In genomic region chr1:113929750-113930498, GRCh38 we compare ENCODE assay signal across 8 cellular contexts. TPM values are rescaled to one million over a fixed set of nuclear protein-coding genes. Genes with fewer than 3 reads are reported as not detected.
DNase-seq lines count a peak whose midpoint lies in the region; ATAC-seq and TF ChIP-seq lines count a peak whose summit lies in the region.

No MANE protein-coding gene starts in this region.

- H2BK120ac ChIP-seq in mesendoderm (ENCODE audit: low read depth, low read length), result no peak overlapping the region

- peak; percentile 60 for DNase-seq in GM12865 (ENCODE audit: low read depth)
- no peak for DNase-seq in LNCaP clone FGC (ENCODE audit: low read depth)
- DNase-seq in activated CD8-positive, alpha-beta T cell treated with anti-CD3 and anti-CD28 coated beads for 36 hours, result peak; percentile 78
- DNase-seq in effector CD4-positive, alpha-beta T cell, result peak; percentile 75
- peak; percentile 66 for DNase-seq in mesendoderm
- peak; percentile 36 for DNase-seq in stimulated activated CD8-positive, alpha-beta memory T cell treated with anti-CD3 and anti-CD28 coated beads, Interleukin-2, amount 100 ng/mL, for 48 hours (ENCODE audit: low read depth in 2 of 2)
- no peak for DNase-seq in HT-29 (ENCODE audit: low spot score)

- peaks cover 7% of the 10 kb centered on the region for H3K79me1 ChIP-seq in mesendoderm (ENCODE audit: low read length)

- H3K4me3 ChIP-seq in GM12865 (ENCODE audit: low read depth, low read length) (peak overlapping the region; percentile 79), LNCaP clone FGC (ENCODE audit: low read depth, low read length) (peak overlapping the region; percentile 92), mesendoderm (ENCODE audit: low read length) (peak overlapping the region; percentile 89)

- H3K4ac ChIP-seq in mesendoderm (ENCODE audit: low read depth, low read length), result peak overlapping the region; percentile 63

- POLR2A ChIA-PET in activated CD8-positive, alpha-beta T cell treated with anti-CD3 and anti-CD28 coated beads for 36 hours (lab: Charles Lee), result interaction anchor here (0.9 to 6.8 kb wide), 19 partner anchors 10 to 353 kb away, joined by 3 to 93 read pairs (median 7); partner anchors contain the start of genes AP4B1, DCLRE1B, PTPN22 and RSBN1

- peaks cover 37% of the 10 kb centered on the region for H3K4me1 Mint-ChIP-seq in activated CD8-positive, alpha-beta T cell treated with anti-CD3 and anti-CD28 coated beads for 36 hours (ENCODE audit: low read depth)

- H3K27ac Mint-ChIP-seq in activated CD8-positive, alpha-beta T cell treated with anti-CD3 and anti-CD28 coated beads for 36 hours, result peak overlapping the region; percentile 97

- H3K23ac ChIP-seq in mesendoderm (ENCODE audit: low read length), result peak overlapping the region; percentile 11

- H3K56ac ChIP-seq in mesendoderm (ENCODE audit: low read length), result peak overlapping the region; percentile 89

- no peaks in the 10 kb centered on the region for H3K9me3 Mint-ChIP-seq in activated CD8-positive, alpha-beta T cell treated with anti-CD3 and anti-CD28 coated beads for 36 hours

- peaks cover 14% of the 10 kb centered on the region for H3K36me3 Mint-ChIP-seq in activated CD8-positive, alpha-beta T cell treated with anti-CD3 and anti-CD28 coated beads for 36 hours (ENCODE audit: low read depth)

- peak overlapping the region; percentile 86 for H3K9ac ChIP-seq in mesendoderm (ENCODE audit: low read length)

- peak; percentile 32 for ATAC-seq in GM21825 (IDR thresholded peaks at IDR 0.05; ENCODE audit: unreplicated experiment)
- peak; percentile 45 for ATAC-seq in activated CD8-positive, alpha-beta T cell treated with anti-CD3 and anti-CD28 coated beads for 36 hours

- intact Hi-C loops in activated CD8-positive, alpha-beta T cell treated with anti-CD3 and anti-CD28 coated beads for 36 hours (cut with micrococcal nuclease), result loop anchor here (1.0 to 5.0 kb wide), 2 partner anchors 25 to 58 kb away; partner anchors contain the start of genes DCLRE1B and PTPN22

- peak; percentile 0 for TF ChIP-seq CTCF in GM12865 (IDR thresholded peaks at IDR 0.05; ENCODE audit: insufficient read depth, low read depth, low read length, missing control alignments)
- no peak for TF ChIP-seq CTCF in LNCaP clone FGC (IDR thresholded peaks at IDR 0.05; ENCODE audit: control insufficient read depth, extremely low read depth, insufficient read depth)
- peak; percentile 24 for TF ChIP-seq CTCF in activated CD8-positive, alpha-beta T cell treated with anti-CD3 and anti-CD28 coated beads for 36 hours (IDR thresholded peaks at IDR 0.05)

- H3K4me1 ChIP-seq in mesendoderm (ENCODE audit: control insufficient read depth, low read depth, low read length), result no peaks in the 10 kb centered on the region

- no peak overlapping the region for H2BK5ac ChIP-seq in mesendoderm (ENCODE audit: low read length)

- no peak overlapping the region for H4K8ac ChIP-seq in mesendoderm (ENCODE audit: low read depth, low read length)

- H4K5ac ChIP-seq in mesendoderm (ENCODE audit: low read length), result no peak overlapping the region

- H2BK15ac ChIP-seq in mesendoderm (replicated peaks; ENCODE audit: low read depth), result no peak overlapping the region

- CTCF ChIA-PET in activated CD8-positive, alpha-beta T cell treated with anti-CD3 and anti-CD28 coated beads for 36 hours (lab: Charles Lee), result interaction anchor here (0.9 to 5.5 kb wide), 13 partner anchors 10 to 412 kb away, joined by 3 to 57 read pairs (median 7); partner anchors contain the start of genes AP4B1 and DCLRE1B

- H3K36me3 ChIP-seq in mesendoderm (ENCODE audit: control insufficient read depth, insufficient read depth, low read length), result no peaks in the 10 kb centered on the region

- H2AK5ac ChIP-seq in mesendoderm (ENCODE audit: low read length), result no peak overlapping the region

- peak overlapping the region; percentile 88 for H3K18ac ChIP-seq in mesendoderm (ENCODE audit: low read length)

- peak overlapping the region; percentile 49 for H3K27ac ChIP-seq in mesendoderm (ENCODE audit: low read depth, low read length)

- no peaks in the 10 kb centered on the region for H3K27me3 Mint-ChIP-seq in activated CD8-positive, alpha-beta T cell treated with anti-CD3 and anti-CD28 coated beads for 36 hours

- H3K4me3 Mint-ChIP-seq in activated CD8-positive, alpha-beta T cell treated with anti-CD3 and anti-CD28 coated beads for 36 hours, result peak overlapping the region; percentile 90

- H3K27me3 ChIP-seq in mesendoderm (ENCODE audit: insufficient read depth, low read length, poor library complexity), result no peaks in the 10 kb centered on the region

- WGBS in mesendoderm (ENCODE audit: extremely low coverage, insufficient coverage, low lambda C conversion rate), result no CpG with 5 or more reads among the region's 64 CpGs

- H3K4me2 ChIP-seq in mesendoderm (ENCODE audit: low read length), result peak overlapping the region; percentile 84

- H3K79me2 ChIP-seq in mesendoderm (ENCODE audit: control insufficient read depth, insufficient read depth, low read length), result peaks cover 34% of the 10 kb centered on the region

RNA-seq across cellular contexts. Expression of gene HIPK1, which starts 0.8 kb away (rescaled TPM):
- 10 to 100 TPM; 42.8 to 45.1 TPM for total RNA-seq in activated CD8-positive, alpha-beta T cell treated with anti-CD3 and anti-CD28 coated beads for 36 hours
- polyA plus RNA-seq in mesendoderm (2013, experiment 1 of 2), result 20.5 TPM
- 21.0 TPM for polyA plus RNA-seq in mesendoderm (2013, experiment 2 of 2)
- 18.9 and 19.4 TPM in 2 replicates for total RNA-seq in HT-29 (2014; rRNA removed; shearing (Covaris generic))

RNA-seq across cellular contexts. Expression of gene DCLRE1B, which starts 24.8 kb away (rescaled TPM):
- 10 to 100 TPM; 19.1 to 19.3 TPM for total RNA-seq in activated CD8-positive, alpha-beta T cell treated with anti-CD3 and anti-CD28 coated beads for 36 hours
- 9.4 TPM for polyA plus RNA-seq in mesendoderm (2013, experiment 1 of 2)
- polyA plus RNA-seq in mesendoderm (2013, experiment 2 of 2), result 9.8 TPM
- 6.2 and 7.3 TPM in 2 replicates for total RNA-seq in HT-29 (2014; rRNA removed; shearing (Covaris generic))

RNA-seq across cellular contexts. Expression of gene AP4B1, which starts 25.3 kb away (rescaled TPM):
- 10 to 100 TPM; 38.2 to 38.5 TPM for total RNA-seq in activated CD8-positive, alpha-beta T cell treated with anti-CD3 and anti-CD28 coated beads for 36 hours
- polyA plus RNA-seq in mesendoderm (2013, experiment 1 of 2), result 8.4 TPM
- polyA plus RNA-seq in mesendoderm (2013, experiment 2 of 2), result 8.4 TPM
- total RNA-seq in HT-29 (2014; rRNA removed; shearing (Covaris generic)), result 6.7 and 12.5 TPM in 2 replicates

RNA-seq across cellular contexts. Expression of gene BCL2L15, which starts 42.5 kb away (rescaled TPM):
- under 1 TPM; 0.40 to 0.61 TPM for total RNA-seq in activated CD8-positive, alpha-beta T cell treated with anti-CD3 and anti-CD28 coated beads for 36 hours
- 0.07 TPM for polyA plus RNA-seq in mesendoderm (2013, experiment 1 of 2)
- polyA plus RNA-seq in mesendoderm (2013, experiment 2 of 2), result 0.14 TPM
- 18.2 and 23.4 TPM in 2 replicates for total RNA-seq in HT-29 (2014; rRNA removed; shearing (Covaris generic))

RNA-seq across cellular contexts. Expression of gene OLFML3, which starts 49.4 kb away (rescaled TPM):
- total RNA-seq in activated CD8-positive, alpha-beta T cell treated with anti-CD3 and anti-CD28 coated beads for 36 hours, result under 1 TPM; 0.14 to 0.49 TPM
- 57.4 TPM for polyA plus RNA-seq in mesendoderm (2013, experiment 1 of 2)
- 60.0 TPM for polyA plus RNA-seq in mesendoderm (2013, experiment 2 of 2)
- 0.03 TPM in 1 of 2 replicates, not detected in the other for total RNA-seq in HT-29 (2014; rRNA removed; shearing (Covaris generic))

Comparison
In these comparisons a context has a peak if more than half of its experiments do, and no peak if none do; other contexts are left out.
1. DNase-seq: peak in GM12865 (single experiment), activated CD8-positive, alpha-beta T cell treated with anti-CD3 and anti-CD28 coated beads for 36 hours (single experiment), effector CD4-positive, alpha-beta T cell (single experiment), mesendoderm (single experiment) and stimulated activated CD8-positive, alpha-beta memory T cell treated with anti-CD3 and anti-CD28 coated beads, Interleukin-2, amount 100 ng/mL, for 48 hours (2 of 2); none in LNCaP clone FGC (single experiment) and HT-29 (single experiment).
2. Peak in every context shown above with its lines, with median percentiles within 50 percentile points of each other: H3K4me3 ChIP-seq.